ENCODE assay signal across 15 cellular contexts in the genomic region with DNA sequence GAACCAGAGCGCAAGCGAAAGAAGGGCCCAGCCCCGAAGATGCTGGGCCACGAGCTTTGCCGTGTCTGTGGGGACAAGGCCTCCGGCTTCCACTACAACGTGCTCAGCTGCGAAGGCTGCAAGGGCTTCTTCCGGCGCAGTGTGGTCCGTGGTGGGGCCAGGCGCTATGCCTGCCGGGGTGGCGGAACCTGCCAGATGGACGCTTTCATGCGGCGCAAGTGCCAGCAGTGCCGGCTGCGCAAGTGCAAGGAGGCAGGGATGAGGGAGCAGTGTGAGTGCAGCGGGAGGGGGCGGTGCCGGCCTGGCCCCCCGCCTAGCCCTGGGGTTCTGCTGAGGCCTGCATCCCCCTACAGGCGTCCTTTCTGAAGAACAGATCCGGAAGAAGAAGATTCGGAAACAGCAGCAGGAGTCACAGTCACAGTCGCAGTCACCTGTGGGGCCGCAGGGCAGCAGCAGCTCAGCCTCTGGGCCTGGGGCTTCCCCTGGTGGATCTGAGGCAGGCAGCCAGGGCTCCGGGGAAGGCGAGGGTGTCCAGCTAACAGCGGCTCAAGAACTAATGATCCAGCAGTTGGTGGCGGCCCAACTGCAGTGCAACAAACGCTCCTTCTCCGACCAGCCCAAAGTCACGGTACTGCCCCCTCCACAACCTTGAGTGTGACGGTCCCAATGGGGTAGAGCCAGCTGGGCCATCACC. TPM values are rescaled to one million over a fixed set of nuclear protein-coding genes. Genes with fewer than 3 reads are reported as not detected.
A peak's percentile ranks its signal among the peaks of the same experiment; 100 is the strongest.
DNase-seq lines count a peak whose midpoint lies in the region; ATAC-seq and TF ChIP-seq lines count a peak whose summit lies in the region.
"Had no signal": no experiment of that assay in that cellular context is flagged by ENCODE, and none has a peak within 500 bp of the region (broad histone marks: within the 10 kb centered on the region; RNA-seq: fewer than 3 reads in every experiment).

No MANE protein-coding gene starts in this region.

- H3K36me3 Mint-ChIP-seq in IgD-negative memory B cell (peaks cover 2% of the 10 kb centered on the region), nephron (ENCODE audit: low read depth) (peaks cover 26% of the 10 kb centered on the region)
- H3K36me3 Mint-ChIP-seq in activated CD8-positive, alpha-beta T cell treated with anti-CD3 and anti-CD28 coated beads, Interleukin-2, amount 10 ng/mL, durations not matched to agents 7 days and 5 days (ENCODE audit: low read depth) = peaks cover 34% of the 10 kb centered on the region

- H3K9me3 Mint-ChIP-seq in IgD-negative memory B cell (no peaks in the 10 kb centered on the region), nephron (no peaks in the 10 kb centered on the region)
- no peaks in the 10 kb centered on the region for H3K9me3 Mint-ChIP-seq in activated CD8-positive, alpha-beta T cell treated with anti-CD3 and anti-CD28 coated beads, Interleukin-2, amount 10 ng/mL, durations not matched to agents 7 days and 5 days (ENCODE audit: insufficient read depth)
- H3K9me3 Mint-ChIP-seq: CD8-positive, alpha-beta T cell had no signal

- POLR2A ChIA-PET in activated CD8-positive, alpha-beta T cell treated with anti-CD3 and anti-CD28 coated beads, Interleukin-2, amount 10 ng/mL, durations not matched to agents 7 days and 5 days (lab: Charles Lee) = no interaction called here

- DNase-seq in activated CD8-positive, alpha-beta T cell treated with anti-CD3 and anti-CD28 coated beads, Interleukin-2, amount 10 ng/mL, durations not matched to agents 7 days and 5 days = no peak
- DNase-seq: activated CD8-positive, alpha-beta memory T cell treated with anti-CD3 and anti-CD28 coated beads, Interleukin-2, amount 50 U/mL, for 48 hours; aorta; CD8-positive, alpha-beta T cell; lower lobe of right lung; NCI-H1105; occipital lobe; substantia nigra had no signal

- TF ChIP-seq CTCF in nephron (IDR thresholded peaks at IDR 0.05; ENCODE audit: unreplicated experiment in 3 of 3) = no peak

- H3K27me3 Mint-ChIP-seq in IgD-negative memory B cell = no peaks in the 10 kb centered on the region
- no peaks in the 10 kb centered on the region for H3K27me3 Mint-ChIP-seq in activated CD8-positive, alpha-beta T cell treated with anti-CD3 and anti-CD28 coated beads, Interleukin-2, amount 10 ng/mL, durations not matched to agents 7 days and 5 days (ENCODE audit: low read depth)
- no peaks in the 10 kb centered on the region for H3K27me3 Mint-ChIP-seq in nephron (ENCODE audit: low read depth)

- ATAC-seq in activated CD8-positive, alpha-beta T cell treated with anti-CD3 and anti-CD28 coated beads, Interleukin-2, amount 10 ng/mL, durations not matched to agents 7 days and 5 days = no peak
- no peak for ATAC-seq in HG02571 (IDR thresholded peaks at IDR 0.05; ENCODE audit: unreplicated experiment)
- ATAC-seq in activated CD4-positive, CD25-positive, alpha-beta regulatory T cell treated with anti-CD3 and anti-CD28 coated beads, Interleukin-2, amount 50 U/mL, for 24 hours = no peak
- ATAC-seq: CD8-positive, alpha-beta T cell; GM23338; lower lobe of right lung had no signal

- CTCF ChIA-PET in activated CD8-positive, alpha-beta T cell treated with anti-CD3 and anti-CD28 coated beads, Interleukin-2, amount 10 ng/mL, durations not matched to agents 7 days and 5 days (lab: Charles Lee) = no interaction called here

- H3K4me1 Mint-ChIP-seq in IgD-negative memory B cell (peaks cover 8 to 12% (median 10%) of the 10 kb centered on the region in 3 donors), nephron (peaks cover 15% of the 10 kb centered on the region)
- H3K4me1 Mint-ChIP-seq in activated CD8-positive, alpha-beta T cell treated with anti-CD3 and anti-CD28 coated beads, Interleukin-2, amount 10 ng/mL, durations not matched to agents 7 days and 5 days (ENCODE audit: low read depth) = peaks cover 27% of the 10 kb centered on the region

- H3K4me3 Mint-ChIP-seq in IgD-negative memory B cell (peak overlapping the region in 1 of 4 donors; percentile 18), nephron (peak overlapping the region; percentile 83 to 95 (median 95))
- no peak overlapping the region for H3K4me3 Mint-ChIP-seq in activated CD8-positive, alpha-beta T cell treated with anti-CD3 and anti-CD28 coated beads, Interleukin-2, amount 10 ng/mL, durations not matched to agents 7 days and 5 days

- H3K27ac Mint-ChIP-seq in IgD-negative memory B cell = peak overlapping the region in 2 of 3 donors; percentile 59 to 96
- peak overlapping the region; percentile 29 for H3K27ac Mint-ChIP-seq in activated CD8-positive, alpha-beta T cell treated with anti-CD3 and anti-CD28 coated beads, Interleukin-2, amount 10 ng/mL, durations not matched to agents 7 days and 5 days
- H3K27ac Mint-ChIP-seq in nephron = peak overlapping the region in 2 of 3 experiments; percentile 20 to 69
- H3K27ac Mint-ChIP-seq: GM23338 had no signal

RNA-seq across cellular contexts. Expression of gene NR1H2, which starts 2.1 kb away (rescaled TPM):
- polyA plus RNA-seq in IgD-negative memory B cell = 130 TPM
- 10 to 100 TPM; 56.4 to 64.1 TPM for total RNA-seq in activated CD8-positive, alpha-beta T cell treated with anti-CD3 and anti-CD28 coated beads, Interleukin-2, amount 10 ng/mL, durations not matched to agents 7 days and 5 days

RNA-seq across cellular contexts. Expression of gene POLD1, which starts 5.8 kb away (rescaled TPM):
- polyA plus RNA-seq in IgD-negative memory B cell = 32.8 TPM
- total RNA-seq in activated CD8-positive, alpha-beta T cell treated with anti-CD3 and anti-CD28 coated beads, Interleukin-2, amount 10 ng/mL, durations not matched to agents 7 days and 5 days = 100 to 1,000 TPM; 163 to 181 TPM

RNA-seq across cellular contexts. Expression of gene NAPSA, which starts 12.9 kb away (rescaled TPM):
- polyA plus RNA-seq in IgD-negative memory B cell = 4.2 TPM
- 1 to 10 TPM in 1 of 2 experiments, under 1 TPM in 1; 0.73 to 1.2 TPM for total RNA-seq in activated CD8-positive, alpha-beta T cell treated with anti-CD3 and anti-CD28 coated beads, Interleukin-2, amount 10 ng/mL, durations not matched to agents 7 days and 5 days
- total RNA-seq: skeletal muscle tissue had no signal

RNA-seq across cellular contexts. Expression of gene SPIB, which starts 40.4 kb away (rescaled TPM):
- polyA plus RNA-seq in IgD-negative memory B cell = 403 TPM
- total RNA-seq in activated CD8-positive, alpha-beta T cell treated with anti-CD3 and anti-CD28 coated beads, Interleukin-2, amount 10 ng/mL, durations not matched to agents 7 days and 5 days = under 1 TPM; 0.52 to 0.84 TPM
- total RNA-seq: dermis microvascular lymphatic vessel endothelial cell, occipital lobe had no signal

RNA-seq across cellular contexts. Expression of gene KCNC3, which starts 49.1 kb away (rescaled TPM):
- polyA plus RNA-seq in IgD-negative memory B cell = not detected
- total RNA-seq in activated CD8-positive, alpha-beta T cell treated with anti-CD3 and anti-CD28 coated beads, Interleukin-2, amount 10 ng/mL, durations not matched to agents 7 days and 5 days = under 1 TPM; 0.39 to 0.47 TPM
